ENCODE assay signal across 18 cellular contexts in the genomic region with DNA sequence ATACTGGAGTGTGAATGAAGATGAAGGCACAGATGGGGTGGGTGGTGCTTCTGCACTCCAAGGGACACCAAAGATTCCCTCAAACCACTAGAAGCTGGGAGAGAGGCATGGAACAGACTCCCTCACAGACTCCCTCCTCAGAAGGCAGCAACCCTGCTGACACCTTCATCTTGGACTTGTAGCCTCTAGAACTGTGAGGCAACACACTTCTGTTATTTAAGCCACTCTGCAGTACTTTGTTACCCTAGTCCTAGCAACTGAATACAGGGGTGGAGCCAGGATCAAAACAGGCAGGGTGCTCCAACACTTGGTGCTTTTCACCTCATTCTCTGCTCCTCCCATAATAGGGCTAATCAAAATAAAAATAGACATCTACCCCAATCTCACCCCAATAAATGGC. TPM values are rescaled to one million over a fixed set of nuclear protein-coding genes. Genes with fewer than 3 reads are reported as not detected.
"Had no signal": no experiment of that assay in that cellular context is flagged by ENCODE, and none has a peak within 500 bp of the region (broad histone marks: within the 10 kb centered on the region; RNA-seq: fewer than 3 reads in every experiment).

No MANE protein-coding gene starts in this region.

- H3K36me3 ChIP-seq: neural progenitor cell, prostate gland, thoracic aorta had no signal

- H3K4me3 Mint-ChIP-seq: activated naive CD4-positive, alpha-beta T cell treated with anti-CD3 and anti-CD28 coated beads for 36 hours; neural progenitor cell had no signal

- H3K27me3 ChIP-seq: ascending aorta, right atrium auricular region, upper lobe of right lung had no signal

- H3K4me2 ChIP-seq: neural progenitor cell had no signal

- H3K36me3 Mint-ChIP-seq: immature natural killer cell, neural progenitor cell had no signal

- H3K27ac ChIP-seq: ascending aorta, coronary artery, gastrocnemius medialis, neural progenitor cell, prostate gland, right atrium auricular region, skin epidermis, thoracic aorta, upper lobe of right lung had no signal

- DNase-seq: activated CD4-positive, alpha-beta T cell treated with anti-CD3 and anti-CD28 coated beads, Interleukin-2, amount 50 U/mL, for 1 hour; activated CD4-positive, CD25-positive, alpha-beta regulatory T cell; activated naive CD4-positive, alpha-beta T cell treated with anti-CD3 and anti-CD28 coated beads for 36 hours; gastrocnemius medialis; head of caudate nucleus; immature natural killer cell; left ventricle myocardium superior; upper lobe of right lung had no signal

- H3K4me3 ChIP-seq: ascending aorta, coronary artery, gastrocnemius medialis, neural progenitor cell, prostate gland, right atrium auricular region, skin epidermis, thoracic aorta, upper lobe of right lung had no signal

- H3K4me1 ChIP-seq: prostate gland had no signal

- H3K27ac Mint-ChIP-seq: activated naive CD4-positive, alpha-beta T cell treated with anti-CD3 and anti-CD28 coated beads for 36 hours; neural progenitor cell; T-helper 2 cell treated with Interferon-gamma antibody and Interleukin-4, amounts not matched to agents 5 μg/mL and 100 μg/mL, for 36 hours had no signal

- H2AFZ ChIP-seq: neural progenitor cell had no signal

- H3K9me3 Mint-ChIP-seq: activated naive CD4-positive, alpha-beta T cell treated with anti-CD3 and anti-CD28 coated beads for 36 hours; activated T-cell treated with anti-CD3 and anti-CD28 coated beads, Interleukin-2, amount 50 U/mL, for 4 hours; immature natural killer cell; neural progenitor cell had no signal

- H3K9ac ChIP-seq: neural progenitor cell had no signal

- FAIRE-seq: endometrium had no signal

- ATAC-seq: activated T-cell treated with anti-CD3 and anti-CD28 coated beads, Interleukin-2, amount 50 U/mL, for 4 hours; gastrocnemius medialis; left ventricle myocardium superior; upper lobe of right lung had no signal

- H3K9me3 ChIP-seq: ascending aorta, gastrocnemius medialis, prostate gland, right atrium auricular region, upper lobe of right lung had no signal

RNA-seq across cellular contexts. Expression of gene GSTO2, which starts 16.6 kb away (rescaled TPM):
- total RNA-seq: ascending aorta had no signal

RNA-seq across cellular contexts. Expression of gene CFAP43, which starts 20.2 kb away (rescaled TPM):
- total RNA-seq: activated naive CD4-positive, alpha-beta T cell treated with anti-CD3 and anti-CD28 coated beads for 36 hours; gastrocnemius medialis; left ventricle myocardium superior had no signal
